Comparison of ENCODE assay signal across 24 cellular contexts in the genomic region with DNA sequence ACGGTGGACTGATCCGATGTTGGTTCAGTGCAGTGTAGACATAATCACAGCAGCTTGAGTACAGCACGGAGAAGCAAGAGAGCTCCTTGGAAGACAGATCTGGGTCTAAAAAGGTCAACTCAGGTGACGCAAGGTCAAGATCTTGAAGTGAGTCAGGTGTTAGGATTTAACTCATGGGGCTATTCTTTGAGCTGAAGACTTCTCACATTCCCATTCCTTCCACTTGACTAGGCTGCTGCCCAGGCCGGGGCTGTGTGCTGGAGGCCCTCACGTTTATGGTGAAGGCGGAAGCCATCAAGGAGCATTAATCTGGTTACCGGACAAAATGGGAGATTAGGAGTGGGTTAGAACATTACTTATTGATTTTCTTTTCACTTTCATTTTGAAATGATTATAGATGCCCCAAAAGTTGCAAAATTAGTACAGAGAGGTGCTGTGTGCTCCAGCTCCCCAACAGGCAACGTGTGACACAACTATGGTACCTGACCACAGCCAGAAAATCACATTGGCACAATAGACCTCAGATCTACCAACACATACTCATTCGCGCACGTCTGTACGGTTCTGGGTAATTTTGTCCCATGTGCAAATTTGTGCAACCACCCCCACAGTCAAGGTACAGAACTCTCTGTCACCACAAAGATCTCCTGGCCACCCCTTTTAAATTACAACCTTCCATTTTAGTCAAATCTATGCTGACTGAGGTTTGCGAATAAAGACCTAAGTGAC.
A peak's percentile ranks its signal among the peaks of the same experiment; 100 is the strongest.
DNase-seq lines count a peak whose midpoint lies in the region; ATAC-seq, FAIRE-seq and TF ChIP-seq lines count a peak whose summit lies in the region.
"Had no signal": no experiment of that assay in that cellular context is flagged by ENCODE, and none has a peak within 500 bp of the region (broad histone marks: within the 10 kb centered on the region; RNA-seq: fewer than 3 reads in every experiment).

No MANE protein-coding gene starts in this region.

- H3K4me1 Mint-ChIP-seq in memory B cell, result peaks cover 11% of the 10 kb centered on the region
- H3K4me1 Mint-ChIP-seq in CD8-positive, alpha-beta T cell (ENCODE audit: low read depth), result no peaks in the 10 kb centered on the region
- H3K4me1 Mint-ChIP-seq: activated CD4-positive, alpha-beta T cell treated with anti-CD3 and anti-CD28 coated beads, Interleukin-2, amount 10 ng/mL, durations not matched to agents 7 days and 5 days; activated naive CD4-positive, alpha-beta T cell treated with anti-CD3 and anti-CD28 coated beads, Interleukin-2, amount 50 U/mL, for 24 hours; stimulated activated naive CD8-positive, alpha-beta T cell treated with anti-CD3 and anti-CD28 coated beads, Interleukin-15, amount 100 ng/mL, for 72 hours had no signal

- H3K9me3 Mint-ChIP-seq in memory B cell, result no peaks in the 10 kb centered on the region
- H3K9me3 Mint-ChIP-seq in CD8-positive, alpha-beta T cell, result no peaks in the 10 kb centered on the region
- H3K9me3 Mint-ChIP-seq: activated CD4-positive, alpha-beta T cell treated with anti-CD3 and anti-CD28 coated beads, Interleukin-2, amount 10 ng/mL, durations not matched to agents 7 days and 5 days; activated naive CD4-positive, alpha-beta T cell treated with anti-CD3 and anti-CD28 coated beads, Interleukin-2, amount 50 U/mL, for 24 hours; stimulated activated naive CD8-positive, alpha-beta T cell treated with anti-CD3 and anti-CD28 coated beads, Interleukin-15, amount 100 ng/mL, for 72 hours had no signal

- no peak for TF ChIP-seq POLR2A in GM12892 (IDR thresholded peaks at IDR 0.05; ENCODE audit: low read depth, low read length)

- ATAC-seq in GM19328 (IDR thresholded peaks at IDR 0.05; ENCODE audit: unreplicated experiment) (peak; percentile 43), HG03025 (IDR thresholded peaks at IDR 0.05; ENCODE audit: low FRiP score, unreplicated experiment) (peak; percentile 40), memory B cell (ENCODE audit: low read depth) (peak; percentile 32), HG03342 (IDR thresholded peaks at IDR 0.05; ENCODE audit: unreplicated experiment) (no peak)
- ATAC-seq in CD8-positive, alpha-beta T cell, result no peak
- ATAC-seq: HepG2; left ventricle myocardium superior; stimulated activated naive CD8-positive, alpha-beta T cell treated with anti-CD3 and anti-CD28 coated beads, Interleukin-15, amount 100 ng/mL, for 72 hours had no signal

- peak; percentile 68 for FAIRE-seq in GM12892 (lab: Jason Lieb, UNC)
- FAIRE-seq: colon, H1, HepG2 had no signal

- TF ChIP-seq CTCF in CD8-positive, alpha-beta T cell (IDR thresholded peaks at IDR 0.05), result no peak

- no peak overlapping the region for H3K4me3 ChIP-seq in CD8-positive, alpha-beta T cell (ENCODE audit: low read depth, low read length)
- H3K4me3 ChIP-seq: breast epithelium, uterus had no signal

- H3K27me3 Mint-ChIP-seq in memory B cell, result peaks cover 4% of the 10 kb centered on the region
- H3K27me3 Mint-ChIP-seq in CD8-positive, alpha-beta T cell (ENCODE audit: low read depth), result peaks cover 35% of the 10 kb centered on the region

- H3K27me3 ChIP-seq in CD8-positive, alpha-beta T cell (ENCODE audit: insufficient read depth, low read length), result no peaks in the 10 kb centered on the region
- H3K27me3 ChIP-seq: breast epithelium, uterus had no signal

- H3K4me1 ChIP-seq in CD8-positive, alpha-beta T cell (ENCODE audit: insufficient read depth, low read length), result no peaks in the 10 kb centered on the region
- H3K4me1 ChIP-seq: breast epithelium, uterus had no signal

- CTCF ChIA-PET in CD8-positive, alpha-beta T cell (lab: Charles Lee), result interaction anchor here (0.7 to 1.5 kb wide), 3 partner anchors 8 to 21 kb away, joined by 3 to 4 read pairs (median 3); no protein-coding TSS in a partner anchor

- DNase-seq in GM12892 (ENCODE audit: insufficient read length) (no peak), memory B cell (ENCODE audit: low spot score in 2 of 2) (no peak), NCI-H2227 (lab: John Stamatoyannopoulos, UW; ENCODE audit: unreplicated experiment) (no peak), SHP77 treated with DMSO at 0.1 percent for 48 hours (lab: John Stamatoyannopoulos, UW) (no peak)
- DNase-seq in CD8-positive, alpha-beta T cell, result no peak
- DNase-seq: activated CD4-positive, alpha-beta T cell treated with anti-CD3 and anti-CD28 coated beads, Interleukin-2, amount 10 ng/mL, durations not matched to agents 7 days and 5 days; C1 segment of cervical spinal cord; effector memory CD4-positive, alpha-beta T cell; erythroblast; glutamatergic neuron; islet precursor cell; left ventricle myocardium superior; NCI-H524; stimulated activated CD4-positive, alpha-beta T cell treated with anti-CD3 and anti-CD28 coated beads, Interleukin-15, amount 100 ng/mL, for 24 hours; stimulated activated naive CD8-positive, alpha-beta T cell treated with anti-CD3 and anti-CD28 coated beads, Interleukin-15, amount 100 ng/mL, for 72 hours; uterus had no signal

- H3K27ac ChIP-seq in CD8-positive, alpha-beta T cell (ENCODE audit: low read depth, low read length), result no peak overlapping the region
- H3K27ac ChIP-seq: breast epithelium, uterus had no signal

- H3K4me3 Mint-ChIP-seq in memory B cell, result peak overlapping the region; percentile 28
- H3K4me3 Mint-ChIP-seq in CD8-positive, alpha-beta T cell, result no peak overlapping the region
- H3K4me3 Mint-ChIP-seq: activated CD4-positive, alpha-beta T cell treated with anti-CD3 and anti-CD28 coated beads, Interleukin-2, amount 10 ng/mL, durations not matched to agents 7 days and 5 days; activated naive CD4-positive, alpha-beta T cell treated with anti-CD3 and anti-CD28 coated beads, Interleukin-2, amount 50 U/mL, for 24 hours; stimulated activated naive CD8-positive, alpha-beta T cell treated with anti-CD3 and anti-CD28 coated beads, Interleukin-15, amount 100 ng/mL, for 72 hours had no signal

- no peaks in the 10 kb centered on the region for H3K36me3 ChIP-seq in CD8-positive, alpha-beta T cell (ENCODE audit: insufficient read depth, low read length)
- H3K36me3 ChIP-seq: breast epithelium, uterus had no signal

- POLR2A ChIA-PET in CD8-positive, alpha-beta T cell (lab: Charles Lee), result no interaction called here

- H3K9me3 ChIP-seq in CD8-positive, alpha-beta T cell (ENCODE audit: low read length), result no peaks in the 10 kb centered on the region
- H3K9me3 ChIP-seq: breast epithelium, uterus had no signal

- no peak overlapping the region for H3K27ac Mint-ChIP-seq in memory B cell
- H3K27ac Mint-ChIP-seq in CD8-positive, alpha-beta T cell, result no peak overlapping the region
- H3K27ac Mint-ChIP-seq: activated CD4-positive, alpha-beta T cell treated with anti-CD3 and anti-CD28 coated beads, Interleukin-2, amount 10 ng/mL, durations not matched to agents 7 days and 5 days; activated naive CD4-positive, alpha-beta T cell treated with anti-CD3 and anti-CD28 coated beads, Interleukin-2, amount 50 U/mL, for 24 hours; stimulated activated naive CD8-positive, alpha-beta T cell treated with anti-CD3 and anti-CD28 coated beads, Interleukin-15, amount 100 ng/mL, for 72 hours had no signal

- H3K36me3 Mint-ChIP-seq in memory B cell, result no peaks in the 10 kb centered on the region
- no peaks in the 10 kb centered on the region for H3K36me3 Mint-ChIP-seq in CD8-positive, alpha-beta T cell
- H3K36me3 Mint-ChIP-seq: activated naive CD4-positive, alpha-beta T cell treated with anti-CD3 and anti-CD28 coated beads, Interleukin-2, amount 50 U/mL, for 24 hours had no signal

- intact Hi-C loops in CD8-positive, alpha-beta T cell (cut with DNase I, micrococcal nuclease), result no loop called here

Comparison
In these comparisons a context has a peak if more than half of its experiments do, and no peak if none do; other contexts are left out.
1. ATAC-seq: peak in GM19328 (single experiment), HG03025 (single experiment) and memory B cell (single experiment); none in HG03342 (single experiment) and CD8-positive, alpha-beta T cell (single experiment).